Comparison of ENCODE assay signal across 18 cellular contexts in genomic region chr3:24682141-24682547, GRCh38.
A peak's percentile ranks its signal among the peaks of the same experiment; 100 is the strongest.
DNase-seq lines count a peak whose midpoint lies in the region; ATAC-seq and TF ChIP-seq lines count a peak whose summit lies in the region.
"Had no signal": no experiment of that assay in that cellular context is flagged by ENCODE, and none has a peak within 500 bp of the region (broad histone marks: within the 10 kb centered on the region; RNA-seq: fewer than 3 reads in every experiment).

No MANE protein-coding gene starts in this region.

- ATAC-seq in GM21576 (IDR thresholded peaks at IDR 0.05; ENCODE audit: unreplicated experiment) (no peak), GM21737 (IDR thresholded peaks at IDR 0.05; ENCODE audit: unreplicated experiment) (no peak), aorta (ENCODE audit: low FRiP score) (no peak)
- ATAC-seq: activated CD4-positive, CD25-positive, alpha-beta regulatory T cell treated with anti-CD3 and anti-CD28 coated beads, Interleukin-2, amount 50 U/mL, for 24 hours; body of pancreas had no signal

- peaks cover 0 to 4% of the 10 kb centered on the region in 2 donors for H3K4me1 ChIP-seq in aorta (ENCODE audit: control insufficient read depth in 1 of 2, insufficient read depth in 2 of 2, low read length in 2 of 2)
- H3K4me1 ChIP-seq: Caco-2 had no signal

- peaks cover 0 to 2% of the 10 kb centered on the region in 2 donors for H3K27me3 ChIP-seq in aorta (ENCODE audit: control insufficient read depth in 1 of 2, insufficient read depth in 2 of 2, low read length in 1 of 2)
- H3K27me3 ChIP-seq: body of pancreas, ovary, SJSA1 had no signal

- peaks cover 4% of the 10 kb centered on the region for H3K9me3 Mint-ChIP-seq in mesothelial cell of epicardium

- H3K36me3 ChIP-seq in aorta (ENCODE audit: control insufficient read depth in 1 of 2, insufficient read depth in 2 of 2, low read length in 1 of 2), result no peaks in the 10 kb centered on the region
- H3K36me3 ChIP-seq: ovary, SJSA1 had no signal

- 73 to 81% methylated on average over 7 of the region's 7 CpGs for WGBS in aorta, 2 donors

- H3K27ac Mint-ChIP-seq in mesothelial cell of epicardium, result peak overlapping the region; percentile 42

- DNase-seq in AG20443 (ENCODE audit: low spot score) (peak; percentile 67), LHCN-M2 (ENCODE audit: low read depth) (peak; percentile 49), epithelial cell of esophagus (ENCODE audit: low read depth) (peak; percentile 85), mesothelial cell of epicardium (ENCODE audit: low spot score in 2 of 2, unreplicated experiment in 2 of 2) (no peak), SIG-M5 (lab: John Stamatoyannopoulos, UW) (no peak), aorta (no peak)
- DNase-seq: body of pancreas; Caco-2; GF-D8; H7; MM.1S; NCI-H187 treated with DMSO at 0.1 percent for 48 hours; ovary; stimulated activated naive CD4-positive, alpha-beta T cell had no signal

- peaks cover 51% of the 10 kb centered on the region for H3K4me1 Mint-ChIP-seq in mesothelial cell of epicardium

- H3K4me3 ChIP-seq in epithelial cell of esophagus (ENCODE audit: low read length), result no peak overlapping the region
- no peak overlapping the region for H3K4me3 ChIP-seq in aorta (ENCODE audit: low read length in 2 of 2)
- H3K4me3 ChIP-seq: body of pancreas, ovary, SJSA1 had no signal

- H3K4me3 Mint-ChIP-seq in mesothelial cell of epicardium, result no peak overlapping the region

- no peak for TF ChIP-seq CTCF in epithelial cell of esophagus (IDR thresholded peaks at IDR 0.05; ENCODE audit: insufficient read depth, low read depth, low read length, missing control alignments)
- TF ChIP-seq CTCF in mesothelial cell of epicardium (IDR thresholded peaks at IDR 0.05; ENCODE audit: unreplicated experiment), result no peak

- H3K9me3 ChIP-seq in aorta (ENCODE audit: control insufficient read depth, low read length), result no peaks in the 10 kb centered on the region
- H3K9me3 ChIP-seq: body of pancreas, Caco-2, ovary, SJSA1 had no signal

- no peak overlapping the region for H3K27ac ChIP-seq in aorta (ENCODE audit: low read depth in 1 of 2, low read length in 2 of 2)
- H3K27ac ChIP-seq: body of pancreas, ovary, SJSA1 had no signal

- H3K36me3 Mint-ChIP-seq in mesothelial cell of epicardium, result no peaks in the 10 kb centered on the region

- no peaks in the 10 kb centered on the region for H3K27me3 Mint-ChIP-seq in mesothelial cell of epicardium (ENCODE audit: low read depth)

- intact Hi-C loops in aorta (cut with DNase I), result loop anchor here (2.0 to 10.0 kb wide), 5 partner anchors 317 to 797 kb away; no protein-coding TSS in a partner anchor

Comparison
In these comparisons a context has a peak if more than half of its experiments do, and no peak if none do; other contexts are left out.
1. DNase-seq: peak in AG20443 (single experiment), LHCN-M2 (single experiment) and epithelial cell of esophagus (single experiment); none in mesothelial cell of epicardium (0 of 2), SIG-M5 (single experiment) and aorta (0 of 2).